Comparison of ENCODE assay signal across 8 cellular contexts in genomic region chr13:30112602-30113435, GRCh38.
DNase-seq lines count a peak whose midpoint lies in the region; ATAC-seq and TF ChIP-seq lines count a peak whose summit lies in the region.

No MANE protein-coding gene starts in this region.

- no peak overlapping the region for H3K9ac ChIP-seq in liver (ENCODE audit: low read depth in 1 of 2, low read length in 2 of 2)

- peak; percentile 98 to 99 for TF ChIP-seq RAD21 in liver (IDR thresholded peaks at IDR 0.05)

- peak; percentile 55 for ATAC-seq in HG03175 (IDR thresholded peaks at IDR 0.05; ENCODE audit: unreplicated experiment)
- ATAC-seq in HG03039 (IDR thresholded peaks at IDR 0.05; ENCODE audit: unreplicated experiment) = no peak

- peaks cover 3 to 34% (median 23%) of the 10 kb centered on the region in 4 donors for H3K4me1 ChIP-seq in liver (ENCODE audit: control insufficient read depth in 4 of 4, insufficient read depth in 4 of 4, low read length in 3 of 4)

- H3K9me3 ChIP-seq in liver (ENCODE audit: control insufficient read depth in 4 of 4, low read length in 3 of 4) = no peaks in the 10 kb centered on the region

- H3K4me3 ChIP-seq in coronary artery = peak overlapping the region; percentile 26
- H3K4me3 ChIP-seq in liver (ENCODE audit: low read depth in 1 of 3, low read length in 3 of 3) = no peak overlapping the region

- WGBS in liver = 23% methylated on average over 19 of the region's 19 CpGs

- TF ChIP-seq CTCF in coronary artery (IDR thresholded peaks at IDR 0.05) (peak; percentile 94), liver (IDR thresholded peaks at IDR 0.05; ENCODE audit: low read depth, low read length, missing input control) (peak; percentile 100)

- H3K27ac ChIP-seq in coronary artery (peak overlapping the region; percentile 52 to 76), liver (ENCODE audit: low read depth in 1 of 2, low read length in 2 of 2) (peak overlapping the region; percentile 88 to 92)

- DNase-seq in GM04504 (ENCODE audit: low read depth) (peak; percentile 88), NCI-H524 treated with DMSO at 0.1 percent for 48 hours (lab: John Stamatoyannopoulos, UW) (peak; percentile 58), coronary artery (ENCODE audit: low spot score) (no peak)
- DNase-seq in activated CD4-positive, alpha-beta T cell treated with anti-CD3 and anti-CD28 coated beads for 48 hours = peak; percentile 87
- DNase-seq in stimulated activated CD4-positive, alpha-beta T cell treated with anti-CD3 and anti-CD28 coated beads, Interleukin-4, amount 100 ng/mL, for 24 hours = peak; percentile 84

- no peaks in the 10 kb centered on the region for H3K36me3 ChIP-seq in liver (ENCODE audit: control insufficient read depth in 4 of 4, insufficient read depth in 3 of 4, low read depth in 1 of 4, low read length in 3 of 4)

- H3K27me3 ChIP-seq in liver (ENCODE audit: control insufficient read depth in 4 of 4, insufficient read depth in 4 of 4, low read length in 3 of 4) = no peaks in the 10 kb centered on the region

TF ChIP-seq in liver, 16 proteins besides CTCF, POLR2A, EP300 and RAD21:
- TF ChIP-seq JUND (IDR thresholded peaks at IDR 0.05) = peak; percentile 44 to 56
- TF ChIP-seq RXRA (IDR thresholded peaks at IDR 0.05) = peak in 1 of 2 donors; percentile 76
- peak; percentile 67 for TF ChIP-seq ZBTB33 (IDR thresholded peaks at IDR 0.05)
- no peak for TF ChIP-seq NR2F2 (IDR thresholded peaks at IDR 0.05)
- no peak for TF ChIP-seq TAF1 (conservative IDR thresholded peaks at IDR 0.05)
- no peak for TF ChIP-seq HNF4G (IDR thresholded peaks at IDR 0.05)
- peak in 1 of 2 donors; percentile 53 for TF ChIP-seq EGR1 (IDR thresholded peaks at IDR 0.05; ENCODE audit: low read depth in 2 of 2)
- TF ChIP-seq HNF4A (conservative IDR thresholded peaks at IDR 0.05) = peak; percentile 50 to 68
- no peak for TF ChIP-seq FOXA2 (IDR thresholded peaks at IDR 0.05)
- peak; percentile 69 for TF ChIP-seq MAX (IDR thresholded peaks at IDR 0.05)
- TF ChIP-seq ATF3 (IDR thresholded peaks at IDR 0.05) = no peak
- peak; percentile 43 for TF ChIP-seq REST (IDR thresholded peaks at IDR 0.05)
- TF ChIP-seq YY1 (IDR thresholded peaks at IDR 0.05) = peak; percentile 96
- peak; percentile 40 for TF ChIP-seq SP1 (IDR thresholded peaks at IDR 0.05)
- TF ChIP-seq FOXA1 (IDR thresholded peaks at IDR 0.05) = no peak
- TF ChIP-seq GABPA (IDR thresholded peaks at IDR 0.05 in 1 of 2, conservative IDR thresholded peaks at IDR 0.05 in 1 of 2) = peak in 1 of 2 donors; percentile 37
